In genomic region chr4:172881645-172882044, GRCh38 we compare ENCODE assay signal across 34 cellular contexts.
"Had no signal": no experiment of that assay in that cellular context is flagged by ENCODE, and none has a peak within 500 bp of the region (broad histone marks: within the 10 kb centered on the region; RNA-seq: fewer than 3 reads in every experiment).

No MANE protein-coding gene starts in this region.

- H3K9me3 ChIP-seq: adrenal gland, body of pancreas had no signal

- H3K27me3 ChIP-seq: adrenal gland, body of pancreas, breast epithelium had no signal

- H3K4me3 ChIP-seq: adrenal gland, body of pancreas, breast epithelium had no signal

- H3K4me1 ChIP-seq: adrenal gland, body of pancreas, breast epithelium had no signal

- ATAC-seq: activated naive CD4-positive, alpha-beta T cell treated with anti-CD3 and anti-CD28 coated beads, Interleukin-2, amount 50 U/mL, for 72 hours; activated T-cell treated with anti-CD3 and anti-CD28 coated beads, Interleukin-2, amount 50 U/mL, for 4 hours; body of pancreas; PC-3; Right ventricle myocardium inferior had no signal

- H3K36me3 ChIP-seq: adrenal gland, breast epithelium had no signal

- H3K27ac ChIP-seq: adrenal gland, body of pancreas, breast epithelium, RWPE1, VCaP had no signal

- DNase-seq: activated B cell treated with CpG ODN at 0.5 μM for 24 hours; activated CD4-positive, alpha-beta memory T cell treated with anti-CD3 and anti-CD28 coated beads for 36 hours; activated CD4-positive, alpha-beta T cell treated with anti-CD3 and anti-CD28 coated beads for 4 hours; activated CD4-positive, alpha-beta T cell treated with anti-CD3 and anti-CD28 coated beads, Interleukin-2, amount 50 U/mL, for 1 hour; activated CD4-positive, CD25-positive, alpha-beta regulatory T cell treated with anti-CD3 and anti-CD28 coated beads, Interleukin-2, amount 50 U/mL, for 72 hours; activated CD8-positive, alpha-beta memory T cell treated with anti-CD3 and anti-CD28 coated beads, Interleukin-2, amount 50 U/mL, for 4 hours; activated gamma-delta T cell treated with Interleukin-2 at 50 U/mL for 16 hours; activated naive CD4-positive, alpha-beta T cell treated with anti-CD3 and anti-CD28 coated beads for 36 hours; activated T-cell treated with anti-CD3 and anti-CD28 coated beads for 4 hours; activated T-cell treated with anti-CD3 and anti-CD28 coated beads, Interleukin-2, amount 50 U/mL, for 4 hours; adrenal gland; body of pancreas; Karpas-422; NCI-H1105; NCI-H1417 treated with DMSO at 0.1 percent for 48 hours; NCI-H187 treated with DMSO at 0.1 percent for 48 hours; NCI-H2081; NCI-H2171 treated with DMSO at 0.1 percent for 48 hours; NCI-H226; NCI-H446 treated with DMSO at 0.1 percent for 48 hours; NCI-H524; NCI-H69; NCI-H82; PC-3; SIG-M5; SW 1271; T-helper 1 cell; T-helper 2 cell; T-helper 9 cell had no signal
